8 cellular contexts compared by ENCODE assay signal in genomic region chr15:89416339-89417183, GRCh38.
DNase-seq lines count a peak whose midpoint lies in the region; ATAC-seq and TF ChIP-seq lines count a peak whose summit lies in the region.

No MANE protein-coding gene starts in this region.

- H3K9me3 ChIP-seq in WERI-Rb-1 (ENCODE audit: severe bottlenecking) (no peaks in the 10 kb centered on the region), mammary epithelial cell (replicated peaks; ENCODE audit: insufficient read depth, low read length) (no peaks in the 10 kb centered on the region), left lung (no peaks in the 10 kb centered on the region)

- H3K27ac ChIP-seq in WERI-Rb-1 = no peak overlapping the region
- no peak overlapping the region for H3K27ac ChIP-seq in mammary epithelial cell (ENCODE audit: insufficient read depth, low read depth, low read length)
- no peak overlapping the region for H3K27ac ChIP-seq in left lung

- CTCF ChIA-PET in mammary epithelial cell (lab: Charles Lee; ENCODE audit: low non-redundant PET) = no interaction called here

- TF ChIP-seq CTCF in WERI-Rb-1 (IDR thresholded peaks at IDR 0.05; ENCODE audit: low read depth, low read length) (peak; percentile 95), mammary epithelial cell (conservative IDR thresholded peaks at IDR 0.05 in 1 of 2, IDR thresholded peaks at IDR 0.05 in 1 of 2; ENCODE audit: extremely low read depth in 1 of 2, insufficient read depth in 1 of 2, low read depth in 1 of 2, low read length in 2 of 2) (peak; percentile 90 to 96), left lung (IDR thresholded peaks at IDR 0.05) (peak; percentile 61 to 73)

- no peak overlapping the region for H2AFZ ChIP-seq in mammary epithelial cell (ENCODE audit: low read depth, low read length)

- H4K20me1 ChIP-seq in mammary epithelial cell (ENCODE audit: insufficient read depth, low read length) = no peaks in the 10 kb centered on the region

- peaks cover 15% of the 10 kb centered on the region for H3K4me1 ChIP-seq in mammary epithelial cell (ENCODE audit: insufficient read depth, low read length)
- peaks cover under 1 to 1% of the 10 kb centered on the region in 2 donors for H3K4me1 ChIP-seq in left lung

- no peaks in the 10 kb centered on the region for H3K79me2 ChIP-seq in mammary epithelial cell (ENCODE audit: insufficient read depth, low read length)

- ATAC-seq in Right ventricle myocardium inferior (peak; percentile 48), HG02870 (IDR thresholded peaks at IDR 0.05; ENCODE audit: unreplicated experiment) (peak; percentile 81), left lung (peak; percentile 87)

- intact Hi-C loops in Right ventricle myocardium inferior (cut with DNase I) = no loop called here
- intact Hi-C loops in cardiac septum (cut with DNase I) = loop anchor here (5.0 kb wide), 1 partner anchor 54 kb away; no protein-coding TSS in a partner anchor
- intact Hi-C loops in mammary epithelial cell (cut with micrococcal nuclease) = no loop called here
- intact Hi-C loops in left lung (cut with DNase I) = no loop called here

- BruUV-seq in mammary epithelial cell (replicated peaks; lab: Mats Ljungman, UMichigan) = no TSS peak

- no peak overlapping the region for H3K9ac ChIP-seq in mammary epithelial cell (ENCODE audit: insufficient read depth, low read length)

- H3K4me3 ChIP-seq in WERI-Rb-1 (ENCODE audit: low read depth, low read length) = no peak overlapping the region
- no peak overlapping the region for H3K4me3 ChIP-seq in mammary epithelial cell (replicated peaks in 1 of 3; ENCODE audit: insufficient read depth in 1 of 3, low read depth in 2 of 3, low read length in 3 of 3)
- no peak overlapping the region for H3K4me3 ChIP-seq in left lung

- no peak for DNase-seq in Right ventricle myocardium inferior (ENCODE audit: missing footprints)
- DNase-seq in cardiac septum (ENCODE audit: low spot score) = no peak
- peak; percentile 65 for DNase-seq in NCI-H2171 (lab: John Stamatoyannopoulos, UW)
- DNase-seq in WERI-Rb-1 = peak; percentile 93
- peak; percentile 56 for DNase-seq in mammary epithelial cell
- peak; percentile 55 to 76 for DNase-seq in left lung
- DNase-seq in stimulated activated CD8-positive, alpha-beta memory T cell treated with anti-CD3 and anti-CD28 coated beads, Interleukin-15, amount 100 ng/mL, for 1 hour (ENCODE audit: low read depth) = peak; percentile 29

- H3K27me3 ChIP-seq in WERI-Rb-1 (ENCODE audit: insufficient read depth, low read depth, severe bottlenecking) = no peaks in the 10 kb centered on the region
- H3K27me3 ChIP-seq in mammary epithelial cell (ENCODE audit: insufficient read depth, low read length) = peaks cover 8% of the 10 kb centered on the region
- H3K27me3 ChIP-seq in left lung = peaks cover 77 to 100% of the 10 kb centered on the region in 2 donors

- in situ Hi-C loops in mammary epithelial cell (cut with MboI; ENCODE audit: low sequenced_read_pairs in 2 of 2) = loop anchor here in 1 of 2 donors (5.0 kb wide), 1 partner anchor 54 kb away; no protein-coding TSS in a partner anchor

- no peaks in the 10 kb centered on the region for H3K36me3 ChIP-seq in WERI-Rb-1
- H3K36me3 ChIP-seq in mammary epithelial cell (ENCODE audit: insufficient read depth, low read length) = no peaks in the 10 kb centered on the region
- no peaks in the 10 kb centered on the region for H3K36me3 ChIP-seq in left lung

- dilution Hi-C loops in mammary epithelial cell (cut with HindIII; ENCODE audit: low sequenced_read_pairs) = no loop called here

- 5% methylated on average over 15 of the region's 47 CpGs for WGBS in mammary epithelial cell (ENCODE audit: low coverage, missing lambda C conversion rate)

- no peak overlapping the region for H3K4me2 ChIP-seq in mammary epithelial cell (ENCODE audit: insufficient read depth, low read depth, low read length)

Comparison
In these comparisons a context has a peak if more than half of its experiments do, and no peak if none do; other contexts are left out.
1. DNase-seq: peak in NCI-H2171 (single experiment), WERI-Rb-1 (single experiment), mammary epithelial cell (single experiment), left lung (2 of 2) and stimulated activated CD8-positive, alpha-beta memory T cell treated with anti-CD3 and anti-CD28 coated beads, Interleukin-15, amount 100 ng/mL, for 1 hour (single experiment); none in Right ventricle myocardium inferior (single experiment) and cardiac septum (single experiment).
2. Peak in every context shown above with its lines, with median percentiles within 50 percentile points of each other: ATAC-seq and CTCF ChIP-seq.